In the genomic region with DNA sequence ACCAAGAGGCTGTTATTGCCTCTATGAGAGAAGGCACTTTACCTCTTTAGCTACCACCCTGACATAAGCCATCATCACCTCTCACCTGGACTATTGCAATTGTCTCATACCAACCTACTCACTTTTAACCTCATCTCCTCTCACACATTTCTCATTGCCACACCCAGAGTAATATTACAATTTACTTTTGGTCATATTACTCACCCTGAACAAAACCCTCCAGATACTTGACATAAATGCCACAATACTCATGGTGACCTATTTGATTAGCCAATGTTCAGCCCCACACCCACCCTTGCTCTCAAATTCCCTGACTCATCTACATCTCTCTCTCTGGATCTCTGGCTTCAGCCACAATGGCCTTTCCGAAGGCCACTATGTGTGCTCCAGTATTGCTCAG, we compare ENCODE assay signal across 31 cellular contexts.
"Had no signal": no experiment of that assay in that cellular context is flagged by ENCODE, and none has a peak within 500 bp of the region (broad histone marks: within the 10 kb centered on the region; RNA-seq: fewer than 3 reads in every experiment).

No MANE protein-coding gene starts in this region.

- H3K27ac ChIP-seq: adrenal gland, esophagus squamous epithelium, gastrocnemius medialis, neutrophil, pancreas, psoas muscle, right lobe of liver, skin epidermis, stomach, suprapubic skin, transverse colon, uterus had no signal

- H3K4me3 Mint-ChIP-seq: activated CD4-positive, alpha-beta T cell treated with anti-CD3 and anti-CD28 coated beads for 36 hours; activated naive CD8-positive, alpha-beta T cell; activated T-cell treated with anti-CD3 and anti-CD28 coated beads, Interleukin-2, amount 50 U/mL, for 24 hours; activated T-helper 17 cell treated with anti-CD3 and anti-CD28 coated beads, Interleukin-2, amount 50 U/mL, for 72 hours; central memory CD8-positive, alpha-beta T cell; effector memory CD8-positive, alpha-beta T cell; memory B cell; natural killer cell treated with Interleukin-12 subunit alpha and Interleukin-12 subunit beta and Interleukin-15 and Interleukin-18, amount 100 ng/mL, for 72 hours; stimulated activated effector memory CD8-positive, alpha-beta T cell treated with anti-CD3 and anti-CD28 coated beads, Interleukin-12 subunit alpha, Interleukin-12 subunit beta, amount 100 ng/mL, for 72 hours; WTC11 had no signal

- H3K4me1 ChIP-seq: adrenal gland, esophagus squamous epithelium, gastrocnemius medialis, pancreas, psoas muscle, right lobe of liver, stomach, suprapubic skin, transverse colon, uterus had no signal

- H3K27me3 Mint-ChIP-seq: activated CD4-positive, alpha-beta T cell treated with anti-CD3 and anti-CD28 coated beads for 36 hours; activated naive CD8-positive, alpha-beta T cell; activated T-cell treated with anti-CD3 and anti-CD28 coated beads, Interleukin-2, amount 50 U/mL, for 24 hours; activated T-helper 17 cell treated with anti-CD3 and anti-CD28 coated beads, Interleukin-2, amount 50 U/mL, for 72 hours; central memory CD8-positive, alpha-beta T cell; effector memory CD8-positive, alpha-beta T cell; memory B cell; natural killer cell treated with Interleukin-12 subunit alpha and Interleukin-12 subunit beta and Interleukin-15 and Interleukin-18, amount 100 ng/mL, for 72 hours had no signal

- DNase-seq: activated CD4-positive, alpha-beta T cell treated with anti-CD3 and anti-CD28 coated beads for 36 hours; activated CD4-positive, alpha-beta T cell treated with anti-CD3 and anti-CD28 coated beads, Interleukin-2, amount 50 U/mL, for 4 hours; activated CD8-positive, alpha-beta memory T cell treated with anti-CD3 and anti-CD28 coated beads for 24 hours; activated CD8-positive, alpha-beta memory T cell treated with anti-CD3 and anti-CD28 coated beads, Interleukin-2, amount 50 U/mL, for 4 hours; activated T-cell treated with anti-CD3 and anti-CD28 coated beads, Interleukin-2, amount 50 U/mL, for 24 hours; adrenal gland; effector memory CD8-positive, alpha-beta T cell; esophagus squamous epithelium; gastrocnemius medialis; hippocampal formation; left ventricle myocardium superior; pancreas; psoas muscle; right lobe of liver; stimulated activated CD4-positive, alpha-beta T cell treated with anti-CD3 and anti-CD28 coated beads, Interleukin-1b, Interleukin-23, amount 100 ng/mL, for 48 hours; stomach; transverse colon; uterus had no signal

- H3K36me3 ChIP-seq: adrenal gland, esophagus squamous epithelium, gastrocnemius medialis, neutrophil, pancreas, right lobe of liver, stomach, suprapubic skin, transverse colon, uterus had no signal

- H3K4me3 ChIP-seq: adrenal gland, esophagus squamous epithelium, gastrocnemius medialis, pancreas, psoas muscle, right lobe of liver, skin epidermis, stomach, suprapubic skin, transverse colon, uterus had no signal

- H3K27ac Mint-ChIP-seq: activated CD4-positive, alpha-beta T cell treated with anti-CD3 and anti-CD28 coated beads for 36 hours; activated naive CD8-positive, alpha-beta T cell; activated T-cell treated with anti-CD3 and anti-CD28 coated beads, Interleukin-2, amount 50 U/mL, for 24 hours; activated T-helper 17 cell treated with anti-CD3 and anti-CD28 coated beads, Interleukin-2, amount 50 U/mL, for 72 hours; effector memory CD8-positive, alpha-beta T cell; memory B cell; natural killer cell treated with Interleukin-12 subunit alpha and Interleukin-12 subunit beta and Interleukin-15 and Interleukin-18, amount 100 ng/mL, for 72 hours; stimulated activated effector memory CD8-positive, alpha-beta T cell treated with anti-CD3 and anti-CD28 coated beads, Interleukin-12 subunit alpha, Interleukin-12 subunit beta, amount 100 ng/mL, for 72 hours; WTC11 had no signal

- H3K27me3 ChIP-seq: adrenal gland, esophagus squamous epithelium, gastrocnemius medialis, neutrophil, pancreas, right lobe of liver, stomach, suprapubic skin, transverse colon, uterus had no signal

- H3K9me3 Mint-ChIP-seq: memory B cell had no signal

- H3K4me1 Mint-ChIP-seq: activated CD4-positive, alpha-beta T cell treated with anti-CD3 and anti-CD28 coated beads for 36 hours; activated T-helper 17 cell treated with anti-CD3 and anti-CD28 coated beads, Interleukin-2, amount 50 U/mL, for 72 hours; central memory CD8-positive, alpha-beta T cell; memory B cell; stimulated activated effector memory CD8-positive, alpha-beta T cell treated with anti-CD3 and anti-CD28 coated beads, Interleukin-12 subunit alpha, Interleukin-12 subunit beta, amount 100 ng/mL, for 72 hours had no signal

- FAIRE-seq: astrocyte, colon, endothelial cell of umbilical vein, pancreas had no signal

- H3K9me3 ChIP-seq: adrenal gland, esophagus squamous epithelium, gastrocnemius medialis, neutrophil, pancreas, psoas muscle, right lobe of liver, stomach, suprapubic skin, transverse colon, uterus had no signal

- H3K36me3 Mint-ChIP-seq: activated naive CD8-positive, alpha-beta T cell; memory B cell; stimulated activated effector memory CD8-positive, alpha-beta T cell treated with anti-CD3 and anti-CD28 coated beads, Interleukin-12 subunit alpha, Interleukin-12 subunit beta, amount 100 ng/mL, for 72 hours; WTC11 had no signal
